In genomic region chr1:28505406-28506187, GRCh38 we compare ENCODE assay signal across 1 cellular context.
TF ChIP-seq lines count a peak whose summit lies in the region.

Gene RCC1 (plus strand): TSS chr1:28506043. CDS start chr1:28529867, 23,824 bp downstream.

TF ChIP-seq in K562, 482 proteins besides CTCF, POLR2A, EP300 and RAD21 (continued from another document and continues in another):
- TF ChIP-seq ZSCAN29 (IDR thresholded peaks at IDR 0.05) (peak; percentile 51; the same call in 1 of the 2 replicates), ZNF274 (IDR thresholded peaks at IDR 0.05; ENCODE audit: borderline replicate concordance, low read depth, low read length) (no peak), MEF2A (IDR thresholded peaks at IDR 0.05; ENCODE audit: control insufficient read depth, low read depth, low read length) (peak; percentile 86), UBTF (IDR thresholded peaks at IDR 0.05; ENCODE audit: borderline replicate concordance in 1 of 2, low read depth in 2 of 2, low read length in 2 of 2) (no peak), GABPB1 (CRISPR knock-in tag; IDR thresholded peaks at IDR 0.05) (peak; percentile 1; the same call in 1 of the 2 replicates), NCOR1 (IDR thresholded peaks at IDR 0.05) (peak; percentile 79), ZBTB40 (IDR thresholded peaks at IDR 0.05) (peak; percentile 21; the same call in 1 of the 2 replicates), ZBTB40 (CRISPR knock-in tag; IDR thresholded peaks at IDR 0.05) (no peak), TSC22D4 (tag; IDR thresholded peaks at IDR 0.05) (no peak), RFX1 (IDR thresholded peaks at IDR 0.05) (no peak), KAT8 (IDR thresholded peaks at IDR 0.05; ENCODE audit: low read depth) (no peak), TCF7L2 (IDR thresholded peaks at IDR 0.05; ENCODE audit: low read depth, low read length) (no peak), THAP7 (CRISPR knock-in tag; IDR thresholded peaks at IDR 0.05) (no peak), MECOM (CRISPR knock-in tag; IDR thresholded peaks at IDR 0.05) (0 out of 2 replicates have a peak, but pooled peaks have one; percentile 9), KDM1A (IDR thresholded peaks at IDR 0.05) (peak in 1 of 2 experiments; percentile 45; a peak in 2 of 4 replicates), ZNF3 (CRISPR knock-in tag; IDR thresholded peaks at IDR 0.05) (no peak), CC2D1A (IDR thresholded peaks at IDR 0.05) (peak; percentile 16; the same call in 1 of the 2 replicates), MCM2 (IDR thresholded peaks at IDR 0.05; ENCODE audit: low read depth) (no peak), ARID3B (CRISPR knock-in tag; IDR thresholded peaks at IDR 0.05; ENCODE audit: borderline replicate concordance) (peak; percentile 77), HMGN3 (IDR thresholded peaks at IDR 0.05; ENCODE audit: borderline replicate concordance, extremely low read depth, insufficient read length, low read depth, low read length) (no peak), ZNF444 (CRISPR knock-in tag; IDR thresholded peaks at IDR 0.05) (no peak), FOXJ2 (tag; IDR thresholded peaks at IDR 0.05) (no peak)
- TF ChIP-seq, protein P1, sequence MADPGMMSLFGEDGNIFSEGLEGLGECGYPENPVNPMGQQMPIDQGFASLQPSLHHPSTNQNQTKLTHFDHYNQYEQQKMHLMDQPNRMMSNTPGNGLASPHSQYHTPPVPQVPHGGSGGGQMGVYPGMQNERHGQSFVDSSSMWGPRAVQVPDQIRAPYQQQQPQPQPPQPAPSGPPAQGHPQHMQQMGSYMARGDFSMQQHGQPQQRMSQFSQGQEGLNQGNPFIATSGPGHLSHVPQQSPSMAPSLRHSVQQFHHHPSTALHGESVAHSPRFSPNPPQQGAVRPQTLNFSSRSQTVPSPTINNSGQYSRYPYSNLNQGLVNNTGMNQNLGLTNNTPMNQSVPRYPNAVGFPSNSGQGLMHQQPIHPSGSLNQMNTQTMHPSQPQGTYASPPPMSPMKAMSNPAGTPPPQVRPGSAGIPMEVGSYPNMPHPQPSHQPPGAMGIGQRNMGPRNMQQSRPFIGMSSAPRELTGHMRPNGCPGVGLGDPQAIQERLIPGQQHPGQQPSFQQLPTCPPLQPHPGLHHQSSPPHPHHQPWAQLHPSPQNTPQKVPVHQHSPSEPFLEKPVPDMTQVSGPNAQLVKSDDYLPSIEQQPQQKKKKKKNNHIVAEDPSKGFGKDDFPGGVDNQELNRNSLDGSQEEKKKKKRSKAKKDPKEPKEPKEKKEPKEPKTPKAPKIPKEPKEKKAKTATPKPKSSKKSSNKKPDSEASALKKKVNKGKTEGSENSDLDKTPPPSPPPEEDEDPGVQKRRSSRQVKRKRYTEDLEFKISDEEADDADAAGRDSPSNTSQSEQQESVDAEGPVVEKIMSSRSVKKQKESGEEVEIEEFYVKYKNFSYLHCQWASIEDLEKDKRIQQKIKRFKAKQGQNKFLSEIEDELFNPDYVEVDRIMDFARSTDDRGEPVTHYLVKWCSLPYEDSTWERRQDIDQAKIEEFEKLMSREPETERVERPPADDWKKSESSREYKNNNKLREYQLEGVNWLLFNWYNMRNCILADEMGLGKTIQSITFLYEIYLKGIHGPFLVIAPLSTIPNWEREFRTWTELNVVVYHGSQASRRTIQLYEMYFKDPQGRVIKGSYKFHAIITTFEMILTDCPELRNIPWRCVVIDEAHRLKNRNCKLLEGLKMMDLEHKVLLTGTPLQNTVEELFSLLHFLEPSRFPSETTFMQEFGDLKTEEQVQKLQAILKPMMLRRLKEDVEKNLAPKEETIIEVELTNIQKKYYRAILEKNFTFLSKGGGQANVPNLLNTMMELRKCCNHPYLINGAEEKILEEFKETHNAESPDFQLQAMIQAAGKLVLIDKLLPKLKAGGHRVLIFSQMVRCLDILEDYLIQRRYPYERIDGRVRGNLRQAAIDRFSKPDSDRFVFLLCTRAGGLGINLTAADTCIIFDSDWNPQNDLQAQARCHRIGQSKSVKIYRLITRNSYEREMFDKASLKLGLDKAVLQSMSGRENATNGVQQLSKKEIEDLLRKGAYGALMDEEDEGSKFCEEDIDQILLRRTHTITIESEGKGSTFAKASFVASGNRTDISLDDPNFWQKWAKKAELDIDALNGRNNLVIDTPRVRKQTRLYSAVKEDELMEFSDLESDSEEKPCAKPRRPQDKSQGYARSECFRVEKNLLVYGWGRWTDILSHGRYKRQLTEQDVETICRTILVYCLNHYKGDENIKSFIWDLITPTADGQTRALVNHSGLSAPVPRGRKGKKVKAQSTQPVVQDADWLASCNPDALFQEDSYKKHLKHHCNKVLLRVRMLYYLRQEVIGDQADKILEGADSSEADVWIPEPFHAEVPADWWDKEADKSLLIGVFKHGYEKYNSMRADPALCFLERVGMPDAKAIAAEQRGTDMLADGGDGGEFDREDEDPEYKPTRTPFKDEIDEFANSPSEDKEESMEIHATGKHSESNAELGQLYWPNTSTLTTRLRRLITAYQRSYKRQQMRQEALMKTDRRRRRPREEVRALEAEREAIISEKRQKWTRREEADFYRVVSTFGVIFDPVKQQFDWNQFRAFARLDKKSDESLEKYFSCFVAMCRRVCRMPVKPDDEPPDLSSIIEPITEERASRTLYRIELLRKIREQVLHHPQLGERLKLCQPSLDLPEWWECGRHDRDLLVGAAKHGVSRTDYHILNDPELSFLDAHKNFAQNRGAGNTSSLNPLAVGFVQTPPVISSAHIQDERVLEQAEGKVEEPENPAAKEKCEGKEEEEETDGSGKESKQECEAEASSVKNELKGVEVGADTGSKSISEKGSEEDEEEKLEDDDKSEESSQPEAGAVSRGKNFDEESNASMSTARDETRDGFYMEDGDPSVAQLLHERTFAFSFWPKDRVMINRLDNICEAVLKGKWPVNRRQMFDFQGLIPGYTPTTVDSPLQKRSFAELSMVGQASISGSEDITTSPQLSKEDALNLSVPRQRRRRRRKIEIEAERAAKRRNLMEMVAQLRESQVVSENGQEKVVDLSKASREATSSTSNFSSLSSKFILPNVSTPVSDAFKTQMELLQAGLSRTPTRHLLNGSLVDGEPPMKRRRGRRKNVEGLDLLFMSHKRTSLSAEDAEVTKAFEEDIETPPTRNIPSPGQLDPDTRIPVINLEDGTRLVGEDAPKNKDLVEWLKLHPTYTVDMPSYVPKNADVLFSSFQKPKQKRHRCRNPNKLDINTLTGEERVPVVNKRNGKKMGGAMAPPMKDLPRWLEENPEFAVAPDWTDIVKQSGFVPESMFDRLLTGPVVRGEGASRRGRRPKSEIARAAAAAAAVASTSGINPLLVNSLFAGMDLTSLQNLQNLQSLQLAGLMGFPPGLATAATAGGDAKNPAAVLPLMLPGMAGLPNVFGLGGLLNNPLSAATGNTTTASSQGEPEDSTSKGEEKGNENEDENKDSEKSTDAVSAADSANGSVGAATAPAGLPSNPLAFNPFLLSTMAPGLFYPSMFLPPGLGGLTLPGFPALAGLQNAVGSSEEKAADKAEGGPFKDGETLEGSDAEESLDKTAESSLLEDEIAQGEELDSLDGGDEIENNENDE (IDR thresholded peaks at IDR 0.05; ENCODE audit: low read depth, low read length) = no peak
- TF ChIP-seq, protein P2, sequence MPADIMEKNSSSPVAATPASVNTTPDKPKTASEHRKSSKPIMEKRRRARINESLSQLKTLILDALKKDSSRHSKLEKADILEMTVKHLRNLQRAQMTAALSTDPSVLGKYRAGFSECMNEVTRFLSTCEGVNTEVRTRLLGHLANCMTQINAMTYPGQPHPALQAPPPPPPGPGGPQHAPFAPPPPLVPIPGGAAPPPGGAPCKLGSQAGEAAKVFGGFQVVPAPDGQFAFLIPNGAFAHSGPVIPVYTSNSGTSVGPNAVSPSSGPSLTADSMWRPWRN (IDR thresholded peaks at IDR 0.05; ENCODE audit: low read depth) = no peak
- TF ChIP-seq, protein P3, sequence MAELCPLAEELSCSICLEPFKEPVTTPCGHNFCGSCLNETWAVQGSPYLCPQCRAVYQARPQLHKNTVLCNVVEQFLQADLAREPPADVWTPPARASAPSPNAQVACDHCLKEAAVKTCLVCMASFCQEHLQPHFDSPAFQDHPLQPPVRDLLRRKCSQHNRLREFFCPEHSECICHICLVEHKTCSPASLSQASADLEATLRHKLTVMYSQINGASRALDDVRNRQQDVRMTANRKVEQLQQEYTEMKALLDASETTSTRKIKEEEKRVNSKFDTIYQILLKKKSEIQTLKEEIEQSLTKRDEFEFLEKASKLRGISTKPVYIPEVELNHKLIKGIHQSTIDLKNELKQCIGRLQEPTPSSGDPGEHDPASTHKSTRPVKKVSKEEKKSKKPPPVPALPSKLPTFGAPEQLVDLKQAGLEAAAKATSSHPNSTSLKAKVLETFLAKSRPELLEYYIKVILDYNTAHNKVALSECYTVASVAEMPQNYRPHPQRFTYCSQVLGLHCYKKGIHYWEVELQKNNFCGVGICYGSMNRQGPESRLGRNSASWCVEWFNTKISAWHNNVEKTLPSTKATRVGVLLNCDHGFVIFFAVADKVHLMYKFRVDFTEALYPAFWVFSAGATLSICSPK (IDR thresholded peaks at IDR 0.05; ENCODE audit: borderline replicate concordance) = peak; percentile 89; the same call in 1 of the 2 replicates
